ENCODE assay signal across 1 cellular context in genomic region chr11:10750838-10751580, GRCh38.
TF ChIP-seq lines count a peak whose summit lies in the region.

Gene CTR9, plus strand, starts transcription at chr11:10751246. Its CDS starts 167 bp downstream, at chr11:10751413.

TF ChIP-seq in HepG2, 621 proteins besides CTCF, POLR2A, EP300 and RAD21 (continued from another document and continues in another):
- TF ChIP-seq ZNF687 (CRISPR knock-in tag; IDR thresholded peaks at IDR 0.05) (peak; percentile 99), RXRB (CRISPR knock-in tag; IDR thresholded peaks at IDR 0.05; ENCODE audit: borderline replicate concordance) (no peak), HNF1B (CRISPR knock-in tag; IDR thresholded peaks at IDR 0.05) (peak; percentile 90), ZNF430 (CRISPR knock-in tag; IDR thresholded peaks at IDR 0.05) (peak; percentile 72), ZNF230 (CRISPR knock-in tag; IDR thresholded peaks at IDR 0.05) (no peak; the same call in 1 of the 2 replicates), ZNF747 (CRISPR knock-in tag; IDR thresholded peaks at IDR 0.05; ENCODE audit: borderline replicate concordance) (peak; percentile 64), ZNF12 (CRISPR knock-in tag; IDR thresholded peaks at IDR 0.05) (no peak; the same call in 1 of the 2 replicates), SMAD3 (CRISPR knock-in tag; IDR thresholded peaks at IDR 0.05) (peak; percentile 24; the same call in 1 of the 2 replicates), ZBTB44 (CRISPR knock-in tag; IDR thresholded peaks at IDR 0.05) (no peak; the same call in 1 of the 2 replicates), ZNF414 (CRISPR knock-in tag; IDR thresholded peaks at IDR 0.05) (peak; percentile 91), NR2C2 (CRISPR knock-in tag; IDR thresholded peaks at IDR 0.05; ENCODE audit: borderline replicate concordance) (peak; percentile 100), GMEB2 (CRISPR knock-in tag; IDR thresholded peaks at IDR 0.05; ENCODE audit: low read depth) (peak; percentile 88), ZNF891 (CRISPR knock-in tag; IDR thresholded peaks at IDR 0.05) (peak; percentile 80), HNRNPL (IDR thresholded peaks at IDR 0.05; ENCODE audit: low read depth, low read length) (no peak), ZNF33B (CRISPR knock-in tag; IDR thresholded peaks at IDR 0.05) (no peak; the same call in 1 of the 2 replicates), SALL2 (CRISPR knock-in tag; IDR thresholded peaks at IDR 0.05) (peak; percentile 89), KMT2A (CRISPR knock-in tag; IDR thresholded peaks at IDR 0.05) (peak; percentile 98), HMGA1 (CRISPR knock-in tag; conservative IDR thresholded peaks at IDR 0.05) (no peak), KIAA2018 (CRISPR knock-in tag; IDR thresholded peaks at IDR 0.05; ENCODE audit: borderline replicate concordance) (peak; percentile 78; the same call in 1 of the 2 replicates), TARDBP (CRISPR knock-in tag; IDR thresholded peaks at IDR 0.05) (peak; percentile 86), PLSCR1 (CRISPR knock-in tag; IDR thresholded peaks at IDR 0.05; ENCODE audit: borderline replicate concordance) (no peak; the same call in 1 of the 2 replicates), ZNF329 (CRISPR knock-in tag; IDR thresholded peaks at IDR 0.05; ENCODE audit: low read depth) (0 out of 2 replicates have a peak, but pooled peaks have one; percentile 50), SP1 (IDR thresholded peaks at IDR 0.05) (no peak), SP1 (CRISPR knock-in tag; IDR thresholded peaks at IDR 0.05) (peak; percentile 94), THRA (CRISPR knock-in tag; IDR thresholded peaks at IDR 0.05; ENCODE audit: borderline replicate concordance) (peak; percentile 39; the same call in 1 of the 2 replicates), KLF11 (CRISPR knock-in tag; IDR thresholded peaks at IDR 0.05) (no peak; the same call in 1 of the 2 replicates), FUBP1 (CRISPR knock-in tag; IDR thresholded peaks at IDR 0.05; ENCODE audit: borderline replicate concordance) (no peak), MNT (IDR thresholded peaks at IDR 0.05) (peak; percentile 69), POLR2AphosphoS5 (IDR thresholded peaks at IDR 0.05; ENCODE audit: low read depth, low read length) (peak; percentile 90), STAG1 (CRISPR knock-in tag; IDR thresholded peaks at IDR 0.05) (peak; percentile 44; the same call in 1 of the 2 replicates)
